In genomic region chr3:58521917-58522680, GRCh38 we compare ENCODE assay signal across 15 cellular contexts. TPM values are rescaled to one million over a fixed set of nuclear protein-coding genes. Genes with fewer than 3 reads are reported as not detected.
A peak's percentile ranks its signal among the peaks of the same experiment; 100 is the strongest.
DNase-seq lines count a peak whose midpoint lies in the region; ATAC-seq and TF ChIP-seq lines count a peak whose summit lies in the region.
"Had no signal": no experiment of that assay in that cellular context is flagged by ENCODE, and none has a peak within 500 bp of the region (broad histone marks: within the 10 kb centered on the region; RNA-seq: fewer than 3 reads in every experiment).

No MANE protein-coding gene starts in this region.

- H3K27me3 ChIP-seq in dorsolateral prefrontal cortex, result no peaks in the 10 kb centered on the region
- H3K27me3 ChIP-seq in left lung, result no peaks in the 10 kb centered on the region
- H3K27me3 ChIP-seq in esophagus muscularis mucosa, result no peaks in the 10 kb centered on the region
- H3K27me3 ChIP-seq: BLaER1 treated with 17β-estradiol and CSF1 and Interleukin-3, amounts not matched to agents 10 nM and 100 nM; transverse colon had no signal

- 72% methylated on average over 10 of the region's 10 CpGs for WGBS in esophagus muscularis mucosa

- H3K36me3 ChIP-seq in left lung (peaks cover 0 to 2% of the 10 kb centered on the region in 2 donors), esophagus muscularis mucosa (peaks cover 9 to 98% (median 90%) of the 10 kb centered on the region in 4 donors)
- H3K36me3 ChIP-seq: BLaER1 treated with 17β-estradiol and CSF1 and Interleukin-3, amounts not matched to agents 10 nM and 100 nM had no signal

- H3K4me3 ChIP-seq in dorsolateral prefrontal cortex (no peak overlapping the region), left lung (no peak overlapping the region), retinal pigment epithelial cell (ENCODE audit: low read length) (no peak overlapping the region), esophagus muscularis mucosa (no peak overlapping the region)
- H3K4me3 ChIP-seq: BLaER1 treated with 17β-estradiol and CSF1 and Interleukin-3, amounts not matched to agents 10 nM and 100 nM; transverse colon had no signal

- no peak for TF ChIP-seq POLR2A in esophagus muscularis mucosa (IDR thresholded peaks at IDR 0.05; ENCODE audit: low read depth)

- DNase-seq in NCI-H82 (lab: John Stamatoyannopoulos, UW) (peak; percentile 90), dorsolateral prefrontal cortex (peak in 6 of 10 donors; percentile 34 to 88 (median 58)), left lung (no peak), retinal pigment epithelial cell (ENCODE audit: low read depth) (peak; percentile 38), EL (no peak), esophagus muscularis mucosa (ENCODE audit: extremely low spot score) (no peak)
- DNase-seq: activated CD8-positive, alpha-beta T cell treated with anti-CD3 and anti-CD28 coated beads, Interleukin-2, amount 10 ng/mL, durations not matched to agents 7 days and 5 days; aorta; effector memory CD4-positive, alpha-beta T cell; stimulated activated CD4-positive, alpha-beta T cell treated with anti-CD3 and anti-CD28 coated beads, Interleukin-2, amount 100 ng/mL, for 48 hours; transverse colon had no signal

- peaks cover 0 to 13% of the 10 kb centered on the region in 2 donors for H3K4me1 ChIP-seq in left lung
- H3K4me1 ChIP-seq in esophagus muscularis mucosa, result peaks cover 0 to 8% (median 3%) of the 10 kb centered on the region in 4 donors
- H3K4me1 ChIP-seq: transverse colon had no signal

- TF ChIP-seq EP300 in esophagus muscularis mucosa (IDR thresholded peaks at IDR 0.05), result no peak

- intact Hi-C loops in dorsolateral prefrontal cortex (cut with DNase I), result no loop called here
- intact Hi-C loops in left lung (cut with DNase I), result no loop called here
- intact Hi-C loops in esophagus muscularis mucosa (cut with DNase I), result no loop called here

- peak; percentile 38 for ATAC-seq in left lung
- ATAC-seq in HG02840 (IDR thresholded peaks at IDR 0.05; ENCODE audit: low FRiP score, unreplicated experiment), result no peak
- ATAC-seq: activated CD8-positive, alpha-beta T cell treated with anti-CD3 and anti-CD28 coated beads, Interleukin-2, amount 10 ng/mL, durations not matched to agents 7 days and 5 days; sciatic nerve had no signal

- no peak for TF ChIP-seq CTCF in dorsolateral prefrontal cortex (IDR thresholded peaks at IDR 0.05 in 54 of 56, conservative IDR thresholded peaks at IDR 0.05 in 2 of 56; ENCODE audit: low read depth in 1 of 56, partially characterized antibody in 56 of 56)
- no peak for TF ChIP-seq CTCF in left lung (IDR thresholded peaks at IDR 0.05)
- no peak for TF ChIP-seq CTCF in retinal pigment epithelial cell (conservative IDR thresholded peaks at IDR 0.05; ENCODE audit: low read depth, low read length)
- TF ChIP-seq CTCF in esophagus muscularis mucosa (IDR thresholded peaks at IDR 0.05), result no peak

- H3K27ac ChIP-seq in dorsolateral prefrontal cortex (peak overlapping the region in 33 of 59 donors; percentile 0 to 87 (median 51)), left lung (no peak overlapping the region), esophagus muscularis mucosa (replicated peaks in 1 of 4) (no peak overlapping the region)
- H3K27ac ChIP-seq: BLaER1 treated with 17β-estradiol and CSF1 and Interleukin-3, amounts not matched to agents 10 nM and 100 nM; transverse colon had no signal

- H3K9me3 ChIP-seq in left lung (no peaks in the 10 kb centered on the region), esophagus muscularis mucosa (no peaks in the 10 kb centered on the region)
- H3K9me3 ChIP-seq: BLaER1 treated with 17β-estradiol and CSF1 and Interleukin-3, amounts not matched to agents 10 nM and 100 nM; transverse colon had no signal

RNA-seq across cellular contexts. Expression of gene ACOX2, which starts 14.9 kb away (rescaled TPM):
- total RNA-seq in dorsolateral prefrontal cortex (10 to 100 TPM in 32 of 120 experiments, 1 to 10 TPM in 88; 2.1 to 21.2 (median 8.1) TPM), left lung (10 to 100 TPM in 1 of 2 donors, 1 to 10 TPM in 1; 9.8 to 31.0 TPM), esophagus muscularis mucosa (10 to 100 TPM; 18.3 to 28.9 (median 20.2) TPM)
- total RNA-seq: activated CD8-positive, alpha-beta T cell treated with anti-CD3 and anti-CD28 coated beads, Interleukin-2, amount 10 ng/mL, durations not matched to agents 7 days and 5 days; activated T-helper 2 cell treated with anti-CD3 and anti-CD28 coated beads, Interferon-gamma antibody, Interleukin-2, Interleukin-4, amounts not matched to agents 10 μg/mL and 5 μg/mL and 100 μg/mL, durations not matched to agents 14 hours and 24 hours and 36 hours had no signal

RNA-seq across cellular contexts. Expression of gene KCTD6, which starts 30.2 kb away (rescaled TPM):
- total RNA-seq in dorsolateral prefrontal cortex (10 to 100 TPM; 21.0 to 44.7 (median 30.4) TPM), left lung (10 to 100 TPM in 1 of 2 donors, 1 to 10 TPM in 1; 8.1 to 10.7 TPM), esophagus muscularis mucosa (10 to 100 TPM; 13.6 to 16.8 (median 15.1) TPM)

RNA-seq across cellular contexts. Expression of gene FAM107A, which starts 55.1 kb away (rescaled TPM):
- total RNA-seq in dorsolateral prefrontal cortex, result 1,000 to 10,000 TPM in 22 of 120 experiments, 100 to 1,000 TPM in 98; 392 to 2,029 (median 764) TPM
- 10 to 100 TPM in 1 of 2 donors, 1 to 10 TPM in 1; 9.2 to 46.5 TPM for total RNA-seq in left lung
- 100 to 1,000 TPM in 2 of 4 donors, 10 to 100 TPM in 2; 35.7 to 107 (median 92.7) TPM for total RNA-seq in esophagus muscularis mucosa
- total RNA-seq: activated CD8-positive, alpha-beta T cell treated with anti-CD3 and anti-CD28 coated beads, Interleukin-2, amount 10 ng/mL, durations not matched to agents 7 days and 5 days; activated T-helper 2 cell treated with anti-CD3 and anti-CD28 coated beads, Interferon-gamma antibody, Interleukin-2, Interleukin-4, amounts not matched to agents 10 μg/mL and 5 μg/mL and 100 μg/mL, durations not matched to agents 14 hours and 24 hours and 36 hours had no signal

Comparison
In these comparisons a context has a peak if more than half of its experiments do, and no peak if none do; other contexts are left out.
1. DNase-seq: peak in NCI-H82 (single experiment), dorsolateral prefrontal cortex (6 of 10) and retinal pigment epithelial cell (single experiment); none in left lung (0 of 2), EL (single experiment) and esophagus muscularis mucosa (single experiment).
2. H3K27ac ChIP-seq: peak in dorsolateral prefrontal cortex (33 of 59); none in left lung (0 of 2) and esophagus muscularis mucosa (0 of 4).